Comparison of ENCODE assay signal across 29 cellular contexts in the genomic region with DNA sequence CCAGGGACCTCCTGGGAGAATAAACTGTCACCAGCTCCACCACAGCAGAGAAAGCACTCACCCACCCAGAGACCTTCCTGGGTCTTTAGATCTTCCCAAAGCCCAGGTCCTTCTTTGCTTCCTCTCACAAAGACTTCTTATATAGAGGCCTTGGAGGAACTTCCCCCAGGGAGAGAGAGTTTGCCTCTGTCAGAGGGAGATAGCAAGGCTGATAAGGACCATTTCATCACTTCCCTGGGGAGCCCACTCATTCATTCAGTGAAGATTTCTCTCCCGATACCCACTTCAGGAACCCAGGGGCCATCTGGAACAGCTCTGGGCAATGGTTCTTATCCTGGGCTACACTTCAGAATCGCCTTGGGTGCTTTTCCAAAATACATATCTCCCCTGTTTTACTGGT. TPM values are rescaled to one million over a fixed set of nuclear protein-coding genes. Genes with fewer than 3 reads are reported as not detected.
"Had no signal": no experiment of that assay in that cellular context is flagged by ENCODE, and none has a peak within 500 bp of the region (broad histone marks: within the 10 kb centered on the region; RNA-seq: fewer than 3 reads in every experiment).

A gene with protein sequence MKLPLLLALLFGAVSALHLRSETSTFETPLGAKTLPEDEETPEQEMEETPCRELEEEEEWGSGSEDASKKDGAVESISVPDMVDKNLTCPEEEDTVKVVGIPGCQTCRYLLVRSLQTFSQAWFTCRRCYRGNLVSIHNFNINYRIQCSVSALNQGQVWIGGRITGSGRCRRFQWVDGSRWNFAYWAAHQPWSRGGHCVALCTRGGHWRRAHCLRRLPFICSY (minus strand): TSS at position 116 of the 400 bp plus-strand sequence. CDS start 706 bp downstream, outside the sequence.

- H3K4me3 Mint-ChIP-seq: dendritic cell treated with granulocyte-macrophage colony-stimulating factor and Interleukin-4, amounts not matched to agents 40 ng/mL and 50 ng/mL, for 4 days; natural killer cell; stimulated activated memory B cell treated with anti-CD40 and anti-IgM and Interleukin-4, amounts not matched to agents 10 μg/mL and 1 μg/mL and 100 μg/mL, for 72 hours had no signal

- H3K27ac Mint-ChIP-seq: dendritic cell treated with granulocyte-macrophage colony-stimulating factor and Interleukin-4, amounts not matched to agents 40 ng/mL and 50 ng/mL, for 4 days; natural killer cell; stimulated activated memory B cell treated with anti-CD40 and anti-IgM and Interleukin-4, amounts not matched to agents 10 μg/mL and 1 μg/mL and 100 μg/mL, for 72 hours had no signal

- DNase-seq: activated CD4-positive, alpha-beta T cell treated with anti-CD3 and anti-CD28 coated beads, Interleukin-2, amount 50 U/mL, for 4 hours; activated CD8-positive, alpha-beta memory T cell treated with anti-CD3 and anti-CD28 coated beads for 24 hours; activated CD8-positive, alpha-beta memory T cell treated with anti-CD3 and anti-CD28 coated beads, Interleukin-2, amount 50 U/mL, for 48 hours; activated gamma-delta T cell; activated naive CD4-positive, alpha-beta T cell treated with anti-CD3 and anti-CD28 coated beads, Interleukin-2, amount 50 U/mL, for 16 hours; activated T-cell treated with anti-CD3 and anti-CD28 coated beads, Interleukin-2, amount 50 U/mL, for 48 hours; anterior cingulate cortex; body of pancreas; caudate nucleus; effector CD4-positive, alpha-beta T cell; foreskin melanocyte; hippocampal formation; kidney glomerular epithelial cell; left lung; mammary epithelial cell; midbrain; natural killer cell; small intestine; stimulated activated CD4-positive, alpha-beta T cell treated with anti-CD3 and anti-CD28 coated beads, Interleukin-2, amount 100 ng/mL, for 24 hours; stomach; T-helper 2 cell; transverse colon; uterus had no signal

- H3K4me1 Mint-ChIP-seq: natural killer cell; stimulated activated memory B cell treated with anti-CD40 and anti-IgM and Interleukin-4, amounts not matched to agents 10 μg/mL and 1 μg/mL and 100 μg/mL, for 72 hours had no signal

- ATAC-seq: body of pancreas; esophagus mucosa; left lung; natural killer cell; sciatic nerve; stimulated activated memory B cell treated with anti-CD40 and anti-IgM and Interleukin-4, amounts not matched to agents 10 μg/mL and 1 μg/mL and 100 μg/mL, for 72 hours had no signal

- H3K36me3 Mint-ChIP-seq: natural killer cell; stimulated activated memory B cell treated with anti-CD40 and anti-IgM and Interleukin-4, amounts not matched to agents 10 μg/mL and 1 μg/mL and 100 μg/mL, for 72 hours had no signal

- H3K9me3 Mint-ChIP-seq: dendritic cell treated with granulocyte-macrophage colony-stimulating factor and Interleukin-4, amounts not matched to agents 40 ng/mL and 50 ng/mL, for 4 days; natural killer cell; stimulated activated memory B cell treated with anti-CD40 and anti-IgM and Interleukin-4, amounts not matched to agents 10 μg/mL and 1 μg/mL and 100 μg/mL, for 72 hours had no signal

RNA-seq across cellular contexts. Expression of the gene that starts here (rescaled TPM):
- total RNA-seq: body of pancreas, esophagus mucosa, mammary epithelial cell, osteoblast, renal cortical epithelial cell, sciatic nerve, transverse colon had no signal
